Comparison of ENCODE assay signal across 9 cellular contexts in genomic region chr17:43399839-43400328, GRCh38. TPM values are rescaled to one million over a fixed set of nuclear protein-coding genes. Genes with fewer than 3 reads are reported as not detected.
A peak's percentile ranks its signal among the peaks of the same experiment; 100 is the strongest.
DNase-seq lines count a peak whose midpoint lies in the region; ATAC-seq and TF ChIP-seq lines count a peak whose summit lies in the region.
"Had no signal": no experiment of that assay in that cellular context is flagged by ENCODE, and none has a peak within 500 bp of the region (broad histone marks: within the 10 kb centered on the region; RNA-seq: fewer than 3 reads in every experiment).

No MANE protein-coding gene starts in this region.

- H3K27me3 ChIP-seq in HUES64 (ENCODE audit: insufficient read depth, low read length): no peaks in the 10 kb centered on the region
- H3K27me3 ChIP-seq in adipocyte (replicated peaks; ENCODE audit: control insufficient read depth, insufficient read depth, low read length): no peaks in the 10 kb centered on the region
- H3K27me3 ChIP-seq in iPS-20b (ENCODE audit: insufficient read depth, low read length): no peaks in the 10 kb centered on the region
- no peaks in the 10 kb centered on the region for H3K27me3 ChIP-seq in spleen (replicated peaks in 1 of 7)

- DNase-seq in adipocyte (ENCODE audit: low read depth): no peak
- DNase-seq in spleen: no peak
- no peak for DNase-seq in SIG-M5 (lab: John Stamatoyannopoulos, UW)
- DNase-seq in islet precursor cell: no peak
- DNase-seq: cortex of kidney had no signal

- H3K27ac ChIP-seq in HUES64 (ENCODE audit: low read depth, low read length): no peak overlapping the region
- no peak overlapping the region for H3K27ac ChIP-seq in iPS-20b (ENCODE audit: low read length)
- peak overlapping the region in 3 of 8 donors; percentile 83 to 86 (median 85) for H3K27ac ChIP-seq in spleen

- ATAC-seq in GM19455 (IDR thresholded peaks at IDR 0.05; ENCODE audit: unreplicated experiment) (no peak), HG03565 (IDR thresholded peaks at IDR 0.05; ENCODE audit: unreplicated experiment) (no peak)

- no peak for TF ChIP-seq POLR2A in spleen (IDR thresholded peaks at IDR 0.05)

- WGBS in HUES64: 96% methylated on average over 27 of the region's 28 CpGs
- WGBS in spleen, 5 donors: 69 to 86% (median 84%) methylated on average over 19 to 28 of the region's 28 CpGs

- no peak for TF ChIP-seq CTCF in spleen (IDR thresholded peaks at IDR 0.05 in 8 of 11, conservative IDR thresholded peaks at IDR 0.05 in 3 of 11)

- intact Hi-C loops in spleen (cut with DNase I; ENCODE audit: low total_unique reads): no loop called here

- peaks cover 4% of the 10 kb centered on the region; the same call in 1 of the 2 replicates for H3K4me1 ChIP-seq in HUES64 (ENCODE audit: insufficient read depth, low read length)
- H3K4me1 ChIP-seq in adipocyte (ENCODE audit: control insufficient read depth, insufficient read depth, low read length): peaks cover 23% of the 10 kb centered on the region
- no peaks in the 10 kb centered on the region for H3K4me1 ChIP-seq in iPS-20b (ENCODE audit: insufficient read depth, low read length)
- H3K4me1 ChIP-seq in spleen: peaks cover 0 to 68% (median 32%) of the 10 kb centered on the region in 6 donors

- H3K9me3 ChIP-seq in HUES64 (ENCODE audit: insufficient read depth, low read depth, low read length): no peaks in the 10 kb centered on the region
- no peaks in the 10 kb centered on the region for H3K9me3 ChIP-seq in adipocyte (ENCODE audit: control insufficient read depth, low read length)
- no peaks in the 10 kb centered on the region for H3K9me3 ChIP-seq in iPS-20b (ENCODE audit: insufficient read depth, low read depth, low read length)
- no peaks in the 10 kb centered on the region for H3K9me3 ChIP-seq in spleen

- H3K4me3 ChIP-seq in HUES64 (ENCODE audit: low read length) (peak overlapping the region; percentile 74), adipocyte (ENCODE audit: low read length) (peak overlapping the region; percentile 87), iPS-20b (ENCODE audit: low read length) (peak overlapping the region; percentile 59), spleen (peak overlapping the region; percentile 41 to 80 (median 60))

- H3K36me3 ChIP-seq in HUES64 (ENCODE audit: insufficient read depth, low read length) (peaks cover 3% of the 10 kb centered on the region), adipocyte (ENCODE audit: control insufficient read depth, insufficient read depth, low read length, severe bottlenecking) (peaks cover 13% of the 10 kb centered on the region), iPS-20b (ENCODE audit: insufficient read depth, low read depth, low read length) (no peaks in the 10 kb centered on the region; the same call in 1 of the 2 replicates), spleen (peaks cover 0 to 5% (median 0%) of the 10 kb centered on the region in 6 donors)

- 0 out of 2 replicates have a peak overlapping the region, but pooled peaks have one; percentile 82 for H3K9ac ChIP-seq in HUES64 (ENCODE audit: low read depth, low read length)
- H3K9ac ChIP-seq in adipocyte (ENCODE audit: low read length): peak overlapping the region; percentile 95
- peak overlapping the region; percentile 70; the same call in 1 of the 2 replicates for H3K9ac ChIP-seq in iPS-20b (ENCODE audit: low read depth, low read length)

RNA-seq across cellular contexts. Expression of gene ARL4D, which starts 1.1 kb away (rescaled TPM):
- 6.8 TPM for polyA plus RNA-seq in HUES64 (2013, experiment 1 of 2)
- polyA plus RNA-seq in HUES64 (2013, experiment 2 of 2): 8.7 TPM
- total RNA-seq in spleen: 10 to 100 TPM in 6 of 7 donors, 1 to 10 TPM in 1; 9.9 to 30.4 (median 18.6) TPM
- 1 to 10 TPM; 4.6 to 9.6 (median 7.2) TPM for polyA plus RNA-seq in spleen
